8 cellular contexts compared by ENCODE assay signal in genomic region chr6:159074120-159074684, GRCh38. TPM values are rescaled to one million over a fixed set of nuclear protein-coding genes. Genes with fewer than 3 reads are reported as not detected.
A peak's percentile ranks its signal among the peaks of the same experiment; 100 is the strongest.
DNase-seq lines count a peak whose midpoint lies in the region; ATAC-seq, FAIRE-seq and TF ChIP-seq lines count a peak whose summit lies in the region.

No MANE protein-coding gene starts in this region.

- TF ChIP-seq CTCF in D721Med (IDR thresholded peaks at IDR 0.05; ENCODE audit: insufficient read depth, missing control alignments): no peak
- no peak for TF ChIP-seq CTCF in astrocyte of the spinal cord (IDR thresholded peaks at IDR 0.05; ENCODE audit: low read depth, low read length)
- TF ChIP-seq CTCF in kidney epithelial cell (IDR thresholded peaks at IDR 0.05; ENCODE audit: insufficient read depth, low read length, poor library complexity, severe bottlenecking): no peak
- no peak for TF ChIP-seq CTCF in transverse colon (IDR thresholded peaks at IDR 0.05)
- no peak for TF ChIP-seq CTCF in coronary artery (IDR thresholded peaks at IDR 0.05)

- no peak overlapping the region for H3K27ac ChIP-seq in transverse colon
- H3K27ac ChIP-seq in coronary artery: no peak overlapping the region

- intact Hi-C loops in transverse colon (cut with DNase I; ENCODE audit: low total_unique reads): no loop called here

- FAIRE-seq in D721Med (lab: Jason Lieb, UNC): peak; percentile 51

- WGBS in transverse colon (ENCODE audit: low coverage in 1 of 2), 2 donors: 0 to 50% methylated on average over 1 to 3 of the region's 3 CpGs

- ATAC-seq in HG03095 (IDR thresholded peaks at IDR 0.05; ENCODE audit: unreplicated experiment): no peak
- no peak for ATAC-seq in HG03175 (IDR thresholded peaks at IDR 0.05; ENCODE audit: unreplicated experiment)

- H3K36me3 ChIP-seq in kidney epithelial cell (ENCODE audit: control insufficient read depth, insufficient read depth, low read length) (no peaks in the 10 kb centered on the region), transverse colon (no peaks in the 10 kb centered on the region)

- H3K4me1 ChIP-seq in transverse colon: peaks cover 0 to 5% (median 0%) of the 10 kb centered on the region in 4 donors

- no peaks in the 10 kb centered on the region for H3K9me3 ChIP-seq in transverse colon

- no peak for TF ChIP-seq EP300 in transverse colon (IDR thresholded peaks at IDR 0.05; ENCODE audit: low read depth)

- H3K27me3 ChIP-seq in kidney epithelial cell (ENCODE audit: control insufficient read depth, insufficient read depth, low read length) (no peaks in the 10 kb centered on the region), transverse colon (no peaks in the 10 kb centered on the region)

- DNase-seq in D721Med (ENCODE audit: insufficient read length, low spot score) (no peak), Kasumi-1 (lab: John Stamatoyannopoulos, UW) (peak; percentile 14 to 18), astrocyte of the spinal cord (ENCODE audit: low read depth, low spot score) (peak; percentile 38), kidney epithelial cell (ENCODE audit: low read depth) (peak; percentile 23), transverse colon (no peak), coronary artery (ENCODE audit: low spot score) (no peak)

- peak overlapping the region; percentile 19 for H3K4me3 ChIP-seq in astrocyte of the spinal cord (ENCODE audit: low read depth, low read length)
- H3K4me3 ChIP-seq in kidney epithelial cell (ENCODE audit: low read depth, low read length): peak overlapping the region; percentile 7
- H3K4me3 ChIP-seq in transverse colon: no peak overlapping the region
- H3K4me3 ChIP-seq in coronary artery: no peak overlapping the region

- in situ Hi-C loops in astrocyte of the spinal cord (cut with HindIII; ENCODE audit: low sequenced_read_pairs) (no loop called here), transverse colon (cut with MboI; ENCODE audit: low pct_ligation_motif_present in 1 of 4, low pct_unique_long_range_greater_than_20kb in 1 of 4, low sequenced_read_pairs in 3 of 4) (no loop called here)

- TF ChIP-seq POLR2A in transverse colon (IDR thresholded peaks at IDR 0.05): no peak

RNA-seq across cellular contexts. Expression of gene TAGAP, which starts 29.4 kb away (rescaled TPM):
- 0.96 and 1.2 TPM in 2 replicates for total RNA-seq in kidney epithelial cell
- total RNA-seq in transverse colon: 10 to 100 TPM in 2 of 4 donors, 1 to 10 TPM in 2; 5.1 to 10.3 (median 8.9) TPM

Comparison
In these comparisons a context has a peak if more than half of its experiments do, and no peak if none do; other contexts are left out.
1. DNase-seq: peak in Kasumi-1 (2 of 2), astrocyte of the spinal cord (single experiment) and kidney epithelial cell (single experiment); none in D721Med (single experiment), transverse colon (single experiment) and coronary artery (single experiment).
2. H3K4me3 ChIP-seq: peak in astrocyte of the spinal cord (single experiment) and kidney epithelial cell (single experiment); none in transverse colon (0 of 4) and coronary artery (single experiment).